Comparison of ENCODE assay signal across 1 cellular context in the genomic region with DNA sequence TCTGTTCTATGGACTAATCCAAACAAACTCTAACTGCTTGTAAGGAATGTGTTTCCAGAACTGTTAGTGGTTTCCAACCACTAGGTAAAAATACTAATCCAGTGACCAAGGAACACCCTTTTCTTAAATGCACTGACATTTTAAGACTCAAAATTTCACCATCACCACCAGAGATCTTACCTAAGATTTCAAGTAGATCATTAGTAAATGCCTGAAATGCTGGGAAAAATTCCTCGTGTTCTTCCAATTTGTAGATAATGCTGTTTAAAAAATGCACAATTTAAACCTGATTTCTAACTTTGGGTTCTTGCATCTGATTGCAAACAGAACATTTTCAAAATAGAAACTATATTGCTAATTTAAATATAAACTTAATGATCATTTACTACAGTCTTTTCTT.
TF ChIP-seq lines count a peak whose summit lies in the region.

No MANE protein-coding gene starts in this region.

TF ChIP-seq in HepG2, 621 proteins besides CTCF, POLR2A, EP300 and RAD21 (continued from another document):
- TF ChIP-seq, protein P1, sequence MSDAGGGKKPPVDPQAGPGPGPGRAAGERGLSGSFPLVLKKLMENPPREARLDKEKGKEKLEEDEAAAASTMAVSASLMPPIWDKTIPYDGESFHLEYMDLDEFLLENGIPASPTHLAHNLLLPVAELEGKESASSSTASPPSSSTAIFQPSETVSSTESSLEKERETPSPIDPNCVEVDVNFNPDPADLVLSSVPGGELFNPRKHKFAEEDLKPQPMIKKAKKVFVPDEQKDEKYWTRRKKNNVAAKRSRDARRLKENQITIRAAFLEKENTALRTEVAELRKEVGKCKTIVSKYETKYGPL (CRISPR knock-in tag; IDR thresholded peaks at IDR 0.05) = no peak
- TF ChIP-seq, protein P2, sequence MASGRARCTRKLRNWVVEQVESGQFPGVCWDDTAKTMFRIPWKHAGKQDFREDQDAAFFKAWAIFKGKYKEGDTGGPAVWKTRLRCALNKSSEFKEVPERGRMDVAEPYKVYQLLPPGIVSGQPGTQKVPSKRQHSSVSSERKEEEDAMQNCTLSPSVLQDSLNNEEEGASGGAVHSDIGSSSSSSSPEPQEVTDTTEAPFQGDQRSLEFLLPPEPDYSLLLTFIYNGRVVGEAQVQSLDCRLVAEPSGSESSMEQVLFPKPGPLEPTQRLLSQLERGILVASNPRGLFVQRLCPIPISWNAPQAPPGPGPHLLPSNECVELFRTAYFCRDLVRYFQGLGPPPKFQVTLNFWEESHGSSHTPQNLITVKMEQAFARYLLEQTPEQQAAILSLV (CRISPR knock-in tag; IDR thresholded peaks at IDR 0.05; ENCODE audit: borderline replicate concordance) = no peak
